Comparison of ENCODE assay signal across 1 cellular context in genomic region chr7:106110885-106111670, GRCh38.
TF ChIP-seq lines count a peak whose summit lies in the region.

No MANE protein-coding gene starts in this region.

TF ChIP-seq in GM12878, 131 proteins besides CTCF, POLR2A, EP300 and RAD21 (continued from another document):
- no peak for TF ChIP-seq RUNX3 (IDR thresholded peaks at IDR 0.05; ENCODE audit: low read length)
- 0 out of 2 replicates have a peak, but pooled peaks have one; percentile 17 for TF ChIP-seq FOXM1 (IDR thresholded peaks at IDR 0.05; ENCODE audit: low read depth, low read length)
TF ChIP-seq in GM12878: peak in this region for 4.
